In genomic region chr10:84600947-84601346, GRCh38 we compare ENCODE assay signal across 6 cellular contexts.
"Had no signal": no experiment of that assay in that cellular context is flagged by ENCODE, and none has a peak within 500 bp of the region (broad histone marks: within the 10 kb centered on the region; RNA-seq: fewer than 3 reads in every experiment).

No MANE protein-coding gene starts in this region.

- H2AFZ ChIP-seq: GM23338 had no signal

- H3K27ac ChIP-seq: HL-60 had no signal

- ATAC-seq: GM23338, K562 had no signal

- DNase-seq: H9, HCEC 1CT, IMR-90 had no signal

- H3K4me2 ChIP-seq: GM23338 had no signal

- H3K4me3 ChIP-seq: GM23338, K562 had no signal
